Comparison of ENCODE assay signal across 8 cellular contexts in genomic region chr12:3199551-3200031, GRCh38.
DNase-seq lines count a peak whose midpoint lies in the region; ATAC-seq and TF ChIP-seq lines count a peak whose summit lies in the region.

No MANE protein-coding gene starts in this region.

- WGBS in lower leg skin, 2 donors: 1 to 6% methylated on average over 29 to 38 of the region's 45 CpGs

- H3K4me3 Mint-ChIP-seq in type B pancreatic cell: peak overlapping the region; percentile 95

- H3K27ac ChIP-seq in caudate nucleus (ENCODE audit: low read depth, low read length): peak overlapping the region; percentile 21

- H3K4me1 Mint-ChIP-seq in type B pancreatic cell (ENCODE audit: unreplicated experiment): peaks cover 21% of the 10 kb centered on the region

- no peak for TF ChIP-seq POLR2A in lower leg skin (IDR thresholded peaks at IDR 0.05)

- peaks cover 64% of the 10 kb centered on the region for H3K27me3 Mint-ChIP-seq in type B pancreatic cell

- H3K9me3 Mint-ChIP-seq in type B pancreatic cell: no peaks in the 10 kb centered on the region

- no peak for ATAC-seq in HG02840 (IDR thresholded peaks at IDR 0.05; ENCODE audit: low FRiP score, unreplicated experiment)
- ATAC-seq in GM19395 (IDR thresholded peaks at IDR 0.05; ENCODE audit: unreplicated experiment): no peak

- peaks cover 6% of the 10 kb centered on the region for H3K36me3 Mint-ChIP-seq in type B pancreatic cell

- TF ChIP-seq CTCF in lower leg skin (IDR thresholded peaks at IDR 0.05) (no peak), type B pancreatic cell (conservative IDR thresholded peaks at IDR 0.05) (no peak)

- peak overlapping the region; percentile 20 for H3K4me3 ChIP-seq in lower leg skin (ENCODE audit: low read depth, poor library complexity, severe bottlenecking)

- intact Hi-C loops in lower leg skin (cut with DNase I; ENCODE audit: low total_unique reads): loop anchor here (5.0 to 10.0 kb wide), 2 partner anchors 65 to 127 kb away; no protein-coding TSS in a partner anchor

- DNase-seq in NCI-H748 (lab: John Stamatoyannopoulos, UW; ENCODE audit: unreplicated experiment) (peak; percentile 21), NCI-H748 treated with DMSO at 0.1 percent for 48 hours (lab: John Stamatoyannopoulos, UW) (no peak), caudate nucleus (lab: John Stamatoyannopoulos, UW) (peak in 30 of 61 donors; percentile 13 to 68 (median 46)), lower leg skin (ENCODE audit: low spot score in 2 of 2) (no peak), type B pancreatic cell (ENCODE audit: extremely low spot score, unreplicated experiment) (no peak), COR-L47 (lab: John Stamatoyannopoulos, UW) (no peak)

- H3K27ac Mint-ChIP-seq in type B pancreatic cell: peak overlapping the region; percentile 43
